In genomic region chrX:17376381-17377046, GRCh38 we compare ENCODE assay signal across 8 cellular contexts. TPM values are rescaled to one million over a fixed set of nuclear protein-coding genes. Genes with fewer than 3 reads are reported as not detected.
DNase-seq lines count a peak whose midpoint lies in the region; ATAC-seq and TF ChIP-seq lines count a peak whose summit lies in the region.

No MANE protein-coding gene starts in this region.

- CTCF ChIA-PET in HEK293 (lab: Yijun Ruan, JAX) = interaction anchor here (1.4 kb wide), 1 partner anchor 135 kb away, joined by 4 read pairs; no protein-coding TSS in a partner anchor

- H3K4me1 ChIP-seq in HEK293 (ENCODE audit: control insufficient read depth, insufficient read depth, low read length) = no peaks in the 10 kb centered on the region

- DNase-seq in SW480 (ENCODE audit: low spot score) (peak; percentile 16), left ventricle myocardium superior (peak; percentile 22), SIG-M5 treated with dmso at 0.1 percent for 504 hours (lab: John Stamatoyannopoulos, UW; ENCODE audit: unreplicated experiment) (no peak), pons (ENCODE audit: low spot score) (no peak), globus pallidus (ENCODE audit: low spot score) (no peak), NCI-H1048 (lab: John Stamatoyannopoulos, UW) (no peak)

- H3K9me3 ChIP-seq in HEK293 (ENCODE audit: control insufficient read depth, insufficient read depth, low read depth, low read length) = no peaks in the 10 kb centered on the region

- POLR2A ChIA-PET in HEK293 (lab: Yijun Ruan, JAX) = no interaction called here

- H3K36me3 ChIP-seq in HEK293 (ENCODE audit: control insufficient read depth in 2 of 2, insufficient read depth in 1 of 2, low read length in 2 of 2) = no peaks in the 10 kb centered on the region

- no peak for ATAC-seq in left ventricle myocardium superior

- H3K4me3 ChIP-seq in HEK293 (ENCODE audit: low read depth, low read length) = peak overlapping the region; percentile 60
- peak overlapping the region; percentile 37 to 54 (median 44) for H3K4me3 ChIP-seq in skin epidermis

- intact Hi-C loops in left ventricle myocardium superior (cut with micrococcal nuclease) = no loop called here

- no peak for TF ChIP-seq CTCF in HEK293 (tag by site-specific recombination; IDR thresholded peaks at IDR 0.05)

- H3K27ac ChIP-seq in HEK293 (ENCODE audit: extremely low read depth, low read depth, low read length) (peak overlapping the region; percentile 77; the same call in 1 of the 2 replicates), skin epidermis (peak overlapping the region in 11 of 21 experiments; percentile 3 to 73 (median 43))

TF ChIP-seq in HEK293, 187 proteins besides CTCF, POLR2A, EP300 and RAD21:
- TF ChIP-seq ZNF18 (tag by site-specific recombination; IDR thresholded peaks at IDR 0.05) (no peak), ZNF544 (tag by site-specific recombination; IDR thresholded peaks at IDR 0.05) (no peak), KLF1 (tag by site-specific recombination; IDR thresholded peaks at IDR 0.05) (peak; percentile 39; the same call in 1 of the 2 replicates), ZBTB20 (tag by site-specific recombination; IDR thresholded peaks at IDR 0.05) (peak; percentile 96), ZXDB (tag by site-specific recombination; IDR thresholded peaks at IDR 0.05) (no peak), GLIS2 (tag by site-specific recombination; IDR thresholded peaks at IDR 0.05) (0 out of 2 replicates have a peak, but pooled peaks have one; percentile 29), REST (tag by site-specific recombination; IDR thresholded peaks at IDR 0.05) (no peak), ZEB2 (tag by site-specific recombination; IDR thresholded peaks at IDR 0.05) (no peak), ZNF677 (tag by site-specific recombination; IDR thresholded peaks at IDR 0.05) (no peak), ZNF529 (tag by site-specific recombination; IDR thresholded peaks at IDR 0.05; ENCODE audit: insufficient replicate concordance) (no peak), ZBTB26 (tag by site-specific recombination; optimal IDR thresholded peaks at IDR 0.05) (peak; percentile 36), ZFP3 (tag by site-specific recombination; IDR thresholded peaks at IDR 0.05; ENCODE audit: low read depth) (no peak), ZNF692 (tag by site-specific recombination; IDR thresholded peaks at IDR 0.05) (0 out of 2 replicates have a peak, but pooled peaks have one; percentile 36), ZNF324 (tag by site-specific recombination; IDR thresholded peaks at IDR 0.05) (no peak), ZNF501 (tag by site-specific recombination; IDR thresholded peaks at IDR 0.05) (no peak), ZNF510 (tag by site-specific recombination; IDR thresholded peaks at IDR 0.05; ENCODE audit: insufficient replicate concordance) (no peak), GLIS1 (tag by site-specific recombination; IDR thresholded peaks at IDR 0.05) (no peak), KLF8 (tag by site-specific recombination; IDR thresholded peaks at IDR 0.05) (0 out of 2 replicates have a peak, but pooled peaks have one; percentile 15)

RNA-seq across cellular contexts. Expression of gene NHS, which starts 1.5 kb away (rescaled TPM):
- total RNA-seq in left ventricle myocardium superior = 1.9 TPM

Comparison
In these comparisons a context has a peak if more than half of its experiments do, and no peak if none do; other contexts are left out.
1. DNase-seq: peak in SW480 (single experiment) and left ventricle myocardium superior (single experiment); none in SIG-M5 treated with dmso at 0.1 percent for 504 hours (single experiment), pons (single experiment), globus pallidus (single experiment) and NCI-H1048 (single experiment).